ENCODE assay signal across 8 cellular contexts in the genomic region with DNA sequence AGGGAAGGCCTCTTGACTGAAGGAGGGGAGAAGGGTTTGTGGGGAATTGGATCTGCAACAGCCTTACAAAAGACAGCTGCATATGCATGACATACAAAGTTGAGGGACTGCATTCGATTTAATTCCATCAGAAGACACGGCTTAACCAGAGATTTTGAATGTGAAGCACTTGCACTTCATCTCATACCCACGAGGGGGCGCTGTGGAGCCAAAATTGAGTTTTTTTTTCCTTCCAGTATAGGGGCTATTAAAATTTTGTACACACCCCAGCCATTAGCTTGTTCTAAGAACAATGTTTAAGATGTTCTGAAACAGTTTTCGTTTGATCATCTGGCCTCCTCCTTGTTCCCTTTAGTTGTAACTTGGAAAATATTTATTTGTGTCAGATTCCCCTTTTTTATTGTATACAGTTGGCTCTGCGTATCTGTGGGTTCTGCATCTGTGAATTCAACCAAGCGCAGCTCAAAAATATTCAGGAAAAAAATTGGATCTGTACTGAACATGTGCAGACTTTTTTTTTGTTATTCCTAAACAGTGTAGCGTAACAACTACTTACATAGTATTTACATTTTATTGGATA. TPM values are rescaled to one million over a fixed set of nuclear protein-coding genes. Genes with fewer than 3 reads are reported as not detected.
DNase-seq lines count a peak whose midpoint lies in the region; ATAC-seq and TF ChIP-seq lines count a peak whose summit lies in the region.

No MANE protein-coding gene starts in this region.

- TSS peak; percentile 70 for BruUV-seq in Panc1 (replicated peaks; lab: Mats Ljungman, UMichigan)

- H3K27ac Mint-ChIP-seq in CD4-positive, alpha-beta memory T cell: peak overlapping the region; percentile 76 to 100 (median 97)
- H3K27ac Mint-ChIP-seq in activated T-cell treated with anti-CD3 and anti-CD28 coated beads, Interleukin-2, amount 50 U/mL, for 72 hours: peak overlapping the region; percentile 52
- peak overlapping the region; percentile 83 to 96 (median 93) for H3K27ac Mint-ChIP-seq in nephron

- no peaks in the 10 kb centered on the region for H3K27me3 Mint-ChIP-seq in CD4-positive, alpha-beta memory T cell
- H3K27me3 Mint-ChIP-seq in activated T-cell treated with anti-CD3 and anti-CD28 coated beads, Interleukin-2, amount 50 U/mL, for 72 hours (ENCODE audit: low read depth): no peaks in the 10 kb centered on the region
- H3K27me3 Mint-ChIP-seq in nephron (ENCODE audit: low read depth): no peaks in the 10 kb centered on the region

- H3K36me3 ChIP-seq in CD4-positive, alpha-beta memory T cell (ENCODE audit: insufficient read depth, low read length): peaks cover 22% of the 10 kb centered on the region
- H3K36me3 ChIP-seq in Panc1 (ENCODE audit: control insufficient read depth, insufficient read depth, low read length): peaks cover 10% of the 10 kb centered on the region
- H3K36me3 ChIP-seq in stomach: peaks cover 11 to 44% (median 41%) of the 10 kb centered on the region in 4 donors

- CTCF ChIA-PET in CD4-positive, alpha-beta memory T cell (lab: Charles Lee; ENCODE audit: partially characterized antibody): interaction anchor here (0.8 to 4.6 kb wide), 23 partner anchors 9 to 1167 kb away, joined by 3 to 119 read pairs (median 6); partner anchors contain the start of gene PEBP1
- CTCF ChIA-PET in Panc1 (lab: Charles Lee): interaction anchor here (0.6 to 1.2 kb wide), 5 partner anchors 13 to 345 kb away, joined by 3 to 5 read pairs (median 3); no protein-coding TSS in a partner anchor

- peaks cover 12 to 40% of the 10 kb centered on the region in 2 donors for H3K36me3 Mint-ChIP-seq in CD4-positive, alpha-beta memory T cell
- peaks cover 0 to 3% of the 10 kb centered on the region in 2 donors for H3K36me3 Mint-ChIP-seq in activated T-cell treated with anti-CD3 and anti-CD28 coated beads, Interleukin-2, amount 50 U/mL, for 72 hours (ENCODE audit: insufficient read depth in 2 of 2)
- H3K36me3 Mint-ChIP-seq in nephron (ENCODE audit: low read depth): peaks cover 17% of the 10 kb centered on the region

- H3K4me1 ChIP-seq in CD4-positive, alpha-beta memory T cell (ENCODE audit: insufficient read depth, low read length): peaks cover 36% of the 10 kb centered on the region
- peaks cover 3% of the 10 kb centered on the region; the same call in 1 of the 2 replicates for H3K4me1 ChIP-seq in Panc1 (ENCODE audit: control insufficient read depth, insufficient read depth, low read length)
- H3K4me1 ChIP-seq in stomach: peaks cover 18 to 49% (median 36%) of the 10 kb centered on the region in 4 donors

- peaks cover 22 to 42% (median 33%) of the 10 kb centered on the region in 4 donors for H3K4me1 Mint-ChIP-seq in CD4-positive, alpha-beta memory T cell
- peaks cover 29% of the 10 kb centered on the region for H3K4me1 Mint-ChIP-seq in activated T-cell treated with anti-CD3 and anti-CD28 coated beads, Interleukin-2, amount 50 U/mL, for 72 hours (ENCODE audit: low read depth)
- H3K4me1 Mint-ChIP-seq in nephron: peaks cover 40% of the 10 kb centered on the region

- peak; percentile 65 to 75 (median 72) for DNase-seq in CD4-positive, alpha-beta memory T cell
- peak; percentile 88 for DNase-seq in HT-29 (ENCODE audit: low spot score)
- DNase-seq in Panc1 (ENCODE audit: low read depth, low spot score): no peak
- DNase-seq in activated T-cell treated with anti-CD3 and anti-CD28 coated beads, Interleukin-2, amount 50 U/mL, for 72 hours: peak; percentile 67 to 79
- DNase-seq in fibroblast of gingiva (ENCODE audit: low read depth): peak; percentile 62
- peak; percentile 74 for DNase-seq in stomach
- no peak for DNase-seq in HPDE6-E6E7 (ENCODE audit: extremely low spot score)

- H3K4me3 ChIP-seq in CD4-positive, alpha-beta memory T cell (ENCODE audit: low read length in 2 of 2): peak overlapping the region; percentile 61 to 66
- H3K4me3 ChIP-seq in Panc1 (ENCODE audit: low read depth in 2 of 2, low read length in 2 of 2) (peak overlapping the region; percentile 83 to 88), stomach (peak overlapping the region; percentile 91 to 100 (median 96))

- in situ Hi-C loops in Panc1 (cut with HindIII; ENCODE audit: low pct_unique_long_range_greater_than_20kb, low sequenced_read_pairs): no loop called here

- POLR2A ChIA-PET in CD4-positive, alpha-beta memory T cell (lab: Charles Lee; ENCODE audit: partially characterized antibody): interaction anchor here (1.1 to 3.6 kb wide), 5 partner anchors 20 to 362 kb away, joined by 3 to 61 read pairs (median 6); partner anchors contain the start of genes PEBP1 and RFC5
- POLR2A ChIA-PET in Panc1 (lab: Charles Lee): no interaction called here

- no peak for TF ChIP-seq EP300 in stomach (IDR thresholded peaks at IDR 0.05)

- 31 to 37% (median 35%) methylated on average over 8 of the region's 8 CpGs for WGBS in stomach, 5 donors

- H3K27me3 ChIP-seq in CD4-positive, alpha-beta memory T cell (ENCODE audit: insufficient read depth, low read length): no peaks in the 10 kb centered on the region
- H3K27me3 ChIP-seq in Panc1 (ENCODE audit: control insufficient read depth, insufficient read depth, low read length) (no peaks in the 10 kb centered on the region), stomach (no peaks in the 10 kb centered on the region)

- ATAC-seq in Panc1: no peak
- ATAC-seq in activated T-cell treated with anti-CD3 and anti-CD28 coated beads, Interleukin-2, amount 50 U/mL, for 72 hours (replicated peaks in 1 of 2): no peak

- intact Hi-C loops in CD4-positive, alpha-beta memory T cell (cut with micrococcal nuclease): loop anchor here (1.0 to 10.0 kb wide), 7 partner anchors 362 to 1739 kb away; partner anchors contain the start of genes FBXO21, RAB35, RFC5 and RNFT2
- intact Hi-C loops in Panc1 (cut with micrococcal nuclease; ENCODE audit: unreplicated experiment): no loop called here
- intact Hi-C loops in stomach (cut with DNase I; ENCODE audit: low total_unique reads): no loop called here

- peak overlapping the region; percentile 82 to 98 (median 96) for H3K4me3 Mint-ChIP-seq in CD4-positive, alpha-beta memory T cell
- peak overlapping the region; percentile 90 to 98 for H3K4me3 Mint-ChIP-seq in activated T-cell treated with anti-CD3 and anti-CD28 coated beads, Interleukin-2, amount 50 U/mL, for 72 hours
- H3K4me3 Mint-ChIP-seq in nephron: peak overlapping the region; percentile 88 to 98 (median 97)

- H3K27ac ChIP-seq in CD4-positive, alpha-beta memory T cell (ENCODE audit: low read depth, low read length): peak overlapping the region; percentile 86
- peak overlapping the region; percentile 86 for H3K27ac ChIP-seq in Panc1 (ENCODE audit: low read length)
- peak overlapping the region in 4 of 5 donors; percentile 87 to 95 (median 94) for H3K27ac ChIP-seq in stomach

- peaks cover 0 to 4% (median 0%) of the 10 kb centered on the region in 8 donors for H3K9me3 Mint-ChIP-seq in CD4-positive, alpha-beta memory T cell
- no peaks in the 10 kb centered on the region for H3K9me3 Mint-ChIP-seq in activated T-cell treated with anti-CD3 and anti-CD28 coated beads, Interleukin-2, amount 50 U/mL, for 72 hours
- no peaks in the 10 kb centered on the region for H3K9me3 Mint-ChIP-seq in nephron

- TF ChIP-seq CTCF in Panc1 (IDR thresholded peaks at IDR 0.05) (peak; percentile 95), nephron (IDR thresholded peaks at IDR 0.05; ENCODE audit: unreplicated experiment in 3 of 3) (peak; percentile 97 to 99 (median 97)), stomach (IDR thresholded peaks at IDR 0.05) (peak in 6 of 7 experiments; percentile 22 to 99 (median 95))

- no peak for TF ChIP-seq POLR2A in stomach (IDR thresholded peaks at IDR 0.05)

- H3K9me3 ChIP-seq in CD4-positive, alpha-beta memory T cell (ENCODE audit: control insufficient read depth in 1 of 2, low read length in 2 of 2): no peaks in the 10 kb centered on the region
- H3K9me3 ChIP-seq in Panc1 (ENCODE audit: control insufficient read depth, insufficient read depth, low read depth, low read length) (no peaks in the 10 kb centered on the region), stomach (no peaks in the 10 kb centered on the region)

RNA-seq across cellular contexts. Expression of gene SUDS3, which starts 1.6 kb away (rescaled TPM):
- 10 to 100 TPM; 34.8 to 35.0 TPM for total RNA-seq in CD4-positive, alpha-beta memory T cell
- polyA plus RNA-seq in CD4-positive, alpha-beta memory T cell: 10 to 100 TPM; 14.4 to 22.7 TPM
- 32.2 and 33.6 TPM in 2 replicates for total RNA-seq in HT-29 (2014; rRNA removed; shearing (Covaris generic))
- total RNA-seq in Panc1 (2021; ENCODE audit: unreplicated experiment) (37.4 TPM), stomach (100 to 1,000 TPM in 1 of 5 donors, 10 to 100 TPM in 4; 22.6 to 122 (median 71.8) TPM)
- polyA plus RNA-seq in Panc1 (2012; ENCODE audit: insufficient read length): 17.8 TPM
- total RNA-seq in activated T-cell treated with anti-CD3 and anti-CD28 coated beads, Interleukin-2, amount 50 U/mL, for 72 hours: 10 to 100 TPM; 29.5 to 32.3 TPM
- polyA plus RNA-seq in stomach: 10 to 100 TPM; 10.8 to 15.4 (median 11.5) TPM

RNA-seq across cellular contexts. Expression of gene TAOK3, which starts 5.3 kb away (rescaled TPM):
- 10 to 100 TPM; 74.8 to 76.0 TPM for total RNA-seq in CD4-positive, alpha-beta memory T cell
- 100 to 1,000 TPM in 1 of 2 donors, 10 to 100 TPM in 1; 47.9 to 141 TPM for polyA plus RNA-seq in CD4-positive, alpha-beta memory T cell
- total RNA-seq in HT-29 (2014; rRNA removed; shearing (Covaris generic)): 3.1 and 5.5 TPM in 2 replicates
- total RNA-seq in Panc1 (2021; ENCODE audit: unreplicated experiment) (30.5 TPM), stomach (100 to 1,000 TPM in 1 of 5 donors, 10 to 100 TPM in 4; 14.2 to 131 (median 49.4) TPM)
- 21.2 TPM for polyA plus RNA-seq in Panc1 (2012; ENCODE audit: insufficient read length)
- 10 to 100 TPM; 46.8 to 49.2 TPM for total RNA-seq in activated T-cell treated with anti-CD3 and anti-CD28 coated beads, Interleukin-2, amount 50 U/mL, for 72 hours
- 10 to 100 TPM in 2 of 3 donors, 1 to 10 TPM in 1; 7.5 to 12.3 (median 11.6) TPM for polyA plus RNA-seq in stomach

Comparison
In these comparisons a context has a peak if more than half of its experiments do, and no peak if none do; other contexts are left out.
1. DNase-seq: peak in CD4-positive, alpha-beta memory T cell (5 of 5), HT-29 (single experiment), activated T-cell treated with anti-CD3 and anti-CD28 coated beads, Interleukin-2, amount 50 U/mL, for 72 hours (2 of 2), fibroblast of gingiva (single experiment) and stomach (single experiment); none in Panc1 (single experiment) and HPDE6-E6E7 (single experiment).
2. Peak in every context shown above with its lines, with median percentiles within 50 percentile points of each other: H3K27ac ChIP-seq, H3K4me3 ChIP-seq, H3K27ac Mint-ChIP-seq, H3K4me3 Mint-ChIP-seq and CTCF ChIP-seq.